In genomic region chr18:49628993-49629795, GRCh38 we compare ENCODE assay signal across 9 cellular contexts.
A peak's percentile ranks its signal among the peaks of the same experiment; 100 is the strongest.
DNase-seq lines count a peak whose midpoint lies in the region; ATAC-seq and TF ChIP-seq lines count a peak whose summit lies in the region.
"Had no signal": no experiment of that assay in that cellular context is flagged by ENCODE, and none has a peak within 500 bp of the region (broad histone marks: within the 10 kb centered on the region; RNA-seq: fewer than 3 reads in every experiment).

No MANE protein-coding gene starts in this region.

- ATAC-seq in GM19455 (IDR thresholded peaks at IDR 0.05; ENCODE audit: unreplicated experiment), result no peak
- no peak for ATAC-seq in HG02870 (IDR thresholded peaks at IDR 0.05; ENCODE audit: unreplicated experiment)
- ATAC-seq in GM21526 (IDR thresholded peaks at IDR 0.05; ENCODE audit: low FRiP score, unreplicated experiment), result no peak
- no peak for ATAC-seq in GM18498 (IDR thresholded peaks at IDR 0.05; ENCODE audit: unreplicated experiment)

- no peaks in the 10 kb centered on the region for H3K4me1 ChIP-seq in hepatocyte (ENCODE audit: insufficient read depth)

- no peaks in the 10 kb centered on the region for H4K20me1 ChIP-seq in hepatocyte (ENCODE audit: insufficient read depth, poor library complexity, severe bottlenecking)

- H3K27ac ChIP-seq in WERI-Rb-1 (no peak overlapping the region), hepatocyte (no peak overlapping the region)

- DNase-seq in WERI-Rb-1, result no peak
- no peak for DNase-seq in hepatocyte (ENCODE audit: low spot score)
- peak; percentile 63 for DNase-seq in renal cortical epithelial cell (ENCODE audit: low read depth)
- DNase-seq: SW 1271 had no signal

- TF ChIP-seq CTCF in GM12872 (IDR thresholded peaks at IDR 0.05; ENCODE audit: insufficient read depth, low read depth, low read length) (peak; percentile 24; the same call in 1 of the 3 replicates), WERI-Rb-1 (IDR thresholded peaks at IDR 0.05; ENCODE audit: low read depth, low read length) (peak; percentile 47), hepatocyte (IDR thresholded peaks at IDR 0.05; ENCODE audit: poor library complexity) (peak; percentile 24)

- no peak overlapping the region for H2AFZ ChIP-seq in hepatocyte

- no peaks in the 10 kb centered on the region for H3K27me3 ChIP-seq in WERI-Rb-1 (ENCODE audit: insufficient read depth, low read depth, severe bottlenecking)
- no peaks in the 10 kb centered on the region for H3K27me3 ChIP-seq in hepatocyte

- H3K4me2 ChIP-seq in hepatocyte, result no peak overlapping the region

- H3K36me3 ChIP-seq in WERI-Rb-1, result no peaks in the 10 kb centered on the region
- no peaks in the 10 kb centered on the region for H3K36me3 ChIP-seq in hepatocyte (replicated peaks; ENCODE audit: insufficient read depth, low read depth)

- H3K4me3 ChIP-seq in WERI-Rb-1 (ENCODE audit: low read depth, low read length) (no peak overlapping the region), hepatocyte (no peak overlapping the region)

- H3K79me2 ChIP-seq in hepatocyte, result no peaks in the 10 kb centered on the region

- no peaks in the 10 kb centered on the region for H3K9me2 ChIP-seq in hepatocyte (replicated peaks; ENCODE audit: insufficient read depth)

- H3K9me3 ChIP-seq in WERI-Rb-1 (ENCODE audit: severe bottlenecking), result no peaks in the 10 kb centered on the region
- no peaks in the 10 kb centered on the region for H3K9me3 ChIP-seq in hepatocyte (ENCODE audit: low read depth)

- 90% methylated on average over 15 of the region's 15 CpGs for WGBS in hepatocyte (ENCODE audit: low lambda C conversion rate, missing lambda C conversion rate)
